Comparison of ENCODE assay signal across 8 cellular contexts in the genomic region with DNA sequence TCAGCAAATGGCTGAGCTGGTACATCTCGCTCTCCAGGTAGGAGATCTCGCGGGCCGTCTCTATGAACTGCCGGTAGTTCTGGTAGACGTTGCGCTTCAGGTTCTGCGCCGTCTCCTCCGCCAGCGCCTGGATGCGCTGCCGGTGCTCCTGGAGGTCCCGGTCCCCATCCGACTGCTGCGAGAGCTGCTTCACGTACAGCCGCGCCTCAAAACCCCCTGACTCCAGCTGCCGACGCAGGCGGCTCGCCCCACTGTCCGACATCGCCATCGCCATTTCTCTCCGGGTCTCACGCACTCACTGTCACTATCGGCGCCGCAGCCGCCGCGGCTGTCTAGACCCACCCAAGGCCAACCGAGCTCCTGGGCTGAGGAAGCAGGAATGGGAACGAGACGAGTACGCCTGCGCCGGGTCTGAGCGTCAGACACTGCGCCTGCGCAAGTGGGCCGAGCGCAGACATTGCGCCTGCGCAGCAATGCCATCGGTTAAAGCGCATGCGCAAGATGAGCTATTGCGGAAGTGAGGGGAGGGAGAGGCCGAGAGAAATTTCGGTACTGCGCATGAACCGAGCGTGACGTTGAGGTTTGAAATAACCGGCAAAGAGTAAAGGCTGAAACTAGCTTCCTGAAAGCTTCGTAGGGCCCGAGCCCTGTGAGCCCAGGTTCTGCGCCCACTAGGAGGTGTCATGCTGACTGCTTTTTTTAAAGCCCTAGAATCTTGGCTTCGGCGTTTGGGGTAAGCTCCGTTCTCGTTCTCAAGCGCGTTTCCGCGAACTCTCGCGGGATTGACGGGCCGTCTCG. TPM values are rescaled to one million over a fixed set of nuclear protein-coding genes. Genes with fewer than 3 reads are reported as not detected.
DNase-seq lines count a peak whose midpoint lies in the region; ATAC-seq and TF ChIP-seq lines count a peak whose summit lies in the region.

TSS of gene EXOC8 (minus strand) at position 381 of the 798 bp plus-strand sequence. CDS start at position 274, 107 bp downstream.

- peak; percentile 99 for DNase-seq in AG08396 (ENCODE audit: low spot score)
- DNase-seq in NCI-H226: peak; percentile 68
- peak; percentile 97 for DNase-seq in WTC11 (ENCODE audit: low spot score)
- peak; percentile 97 to 98 for DNase-seq in cardiac fibroblast (ENCODE audit: low read depth in 2 of 2)
- peak; percentile 99 for DNase-seq in immature natural killer cell
- peak; percentile 95 for DNase-seq in smooth muscle cell of the brain vasculature (ENCODE audit: low read depth, low spot score)

- TF ChIP-seq CTCF in WTC11 (IDR thresholded peaks at IDR 0.05) (no peak), cardiac fibroblast (IDR thresholded peaks at IDR 0.05; ENCODE audit: low read depth, low read length) (no peak)

- CTCF ChIA-PET in WTC11 (lab: Charles Lee): interaction anchor here (0.5 to 2.2 kb wide), 13 partner anchors 13 to 419 kb away, joined by 3 to 10 read pairs (median 3); no protein-coding TSS in a partner anchor

- H3K4me3 Mint-ChIP-seq in WTC11 (peak within 1 kb of the TSS; percentile 98), immature natural killer cell (peak within 1 kb of the TSS; percentile 97 to 100 (median 99))

- peak within 1 kb of the TSS; percentile 93 to 99 for H3K4me3 ChIP-seq in cardiac fibroblast (replicated peaks in 1 of 2; ENCODE audit: low read depth in 2 of 2, low read length in 2 of 2)

- POLR2A ChIA-PET in WTC11 (lab: Charles Lee): interaction anchor here (1.5 kb wide), 1 partner anchor 194 kb away, joined by 6 read pairs; no protein-coding TSS in a partner anchor

- peaks cover 40% of the 10 kb centered on the region for H3K4me1 Mint-ChIP-seq in WTC11
- H3K4me1 Mint-ChIP-seq in immature natural killer cell: peaks cover 71 to 80% of the 10 kb centered on the region in 2 donors

- ATAC-seq in GM18909 (IDR thresholded peaks at IDR 0.05; ENCODE audit: poor library complexity, unreplicated experiment) (peak; percentile 76), HG03175 (IDR thresholded peaks at IDR 0.05; ENCODE audit: unreplicated experiment) (peak; percentile 78), WTC11 (peak; percentile 86)

- H3K27ac Mint-ChIP-seq in WTC11 (peak within 1 kb of the TSS; percentile 98), immature natural killer cell (peak within 1 kb of the TSS; percentile 98 to 100 (median 99))

- peaks cover 4% of the 10 kb centered on the region; the same call in 1 of the 2 replicates for H3K9me3 Mint-ChIP-seq in WTC11
- no peaks in the 10 kb centered on the region for H3K9me3 Mint-ChIP-seq in immature natural killer cell

- peaks cover 4% of the 10 kb centered on the region for H3K27me3 Mint-ChIP-seq in WTC11 (ENCODE audit: low read depth)
- peaks cover 11 to 18% (median 14%) of the 10 kb centered on the region in 3 donors for H3K27me3 Mint-ChIP-seq in immature natural killer cell (ENCODE audit: low read depth in 3 of 3)

- H3K36me3 Mint-ChIP-seq in WTC11 (peaks cover 23% of the 10 kb centered on the region), immature natural killer cell (peaks cover 3 to 23% (median 20%) of the 10 kb centered on the region in 3 donors)

TF ChIP-seq in WTC11, 78 proteins besides CTCF, POLR2A, EP300 and RAD21:
- TF ChIP-seq TEAD1 (CRISPR knock-in tag; IDR thresholded peaks at IDR 0.05) (peak; percentile 23; the same call in 1 of the 2 replicates), FOXP1 (CRISPR knock-in tag; IDR thresholded peaks at IDR 0.05; ENCODE audit: borderline replicate concordance) (0 out of 2 replicates have a peak, but pooled peaks have one; percentile 47), FOXK1 (CRISPR knock-in tag; IDR thresholded peaks at IDR 0.05) (peak; percentile 79; the same call in 1 of the 2 replicates), ELF4 (CRISPR knock-in tag; IDR thresholded peaks at IDR 0.05; ENCODE audit: low read depth) (no peak), MAX (CRISPR knock-in tag; IDR thresholded peaks at IDR 0.05) (peak; percentile 35), IRF2 (CRISPR knock-in tag; IDR thresholded peaks at IDR 0.05; ENCODE audit: borderline replicate concordance, low read depth) (no peak), CREM (CRISPR knock-in tag; IDR thresholded peaks at IDR 0.05) (peak; percentile 73; the same call in 1 of the 2 replicates), SP1 (CRISPR knock-in tag; conservative IDR thresholded peaks at IDR 0.05) (peak; percentile 61)
- TF ChIP-seq, protein P1, sequence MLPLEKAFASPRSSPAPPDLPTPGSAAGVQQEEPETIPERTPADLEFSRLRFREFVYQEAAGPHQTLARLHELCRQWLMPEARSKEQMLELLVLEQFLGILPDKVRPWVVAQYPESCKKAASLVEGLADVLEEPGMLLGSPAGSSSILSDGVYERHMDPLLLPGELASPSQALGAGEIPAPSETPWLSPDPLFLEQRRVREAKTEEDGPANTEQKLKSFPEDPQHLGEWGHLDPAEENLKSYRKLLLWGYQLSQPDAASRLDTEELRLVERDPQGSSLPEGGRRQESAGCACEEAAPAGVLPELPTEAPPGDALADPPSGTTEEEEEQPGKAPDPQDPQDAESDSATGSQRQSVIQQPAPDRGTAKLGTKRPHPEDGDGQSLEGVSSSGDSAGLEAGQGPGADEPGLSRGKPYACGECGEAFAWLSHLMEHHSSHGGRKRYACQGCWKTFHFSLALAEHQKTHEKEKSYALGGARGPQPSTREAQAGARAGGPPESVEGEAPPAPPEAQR (CRISPR knock-in tag; IDR thresholded peaks at IDR 0.05): no peak
- TF ChIP-seq, protein P2, sequence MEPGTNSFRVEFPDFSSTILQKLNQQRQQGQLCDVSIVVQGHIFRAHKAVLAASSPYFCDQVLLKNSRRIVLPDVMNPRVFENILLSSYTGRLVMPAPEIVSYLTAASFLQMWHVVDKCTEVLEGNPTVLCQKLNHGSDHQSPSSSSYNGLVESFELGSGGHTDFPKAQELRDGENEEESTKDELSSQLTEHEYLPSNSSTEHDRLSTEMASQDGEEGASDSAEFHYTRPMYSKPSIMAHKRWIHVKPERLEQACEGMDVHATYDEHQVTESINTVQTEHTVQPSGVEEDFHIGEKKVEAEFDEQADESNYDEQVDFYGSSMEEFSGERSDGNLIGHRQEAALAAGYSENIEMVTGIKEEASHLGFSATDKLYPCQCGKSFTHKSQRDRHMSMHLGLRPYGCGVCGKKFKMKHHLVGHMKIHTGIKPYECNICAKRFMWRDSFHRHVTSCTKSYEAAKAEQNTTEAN (CRISPR knock-in tag; IDR thresholded peaks at IDR 0.05): no peak
- TF ChIP-seq, protein P3, sequence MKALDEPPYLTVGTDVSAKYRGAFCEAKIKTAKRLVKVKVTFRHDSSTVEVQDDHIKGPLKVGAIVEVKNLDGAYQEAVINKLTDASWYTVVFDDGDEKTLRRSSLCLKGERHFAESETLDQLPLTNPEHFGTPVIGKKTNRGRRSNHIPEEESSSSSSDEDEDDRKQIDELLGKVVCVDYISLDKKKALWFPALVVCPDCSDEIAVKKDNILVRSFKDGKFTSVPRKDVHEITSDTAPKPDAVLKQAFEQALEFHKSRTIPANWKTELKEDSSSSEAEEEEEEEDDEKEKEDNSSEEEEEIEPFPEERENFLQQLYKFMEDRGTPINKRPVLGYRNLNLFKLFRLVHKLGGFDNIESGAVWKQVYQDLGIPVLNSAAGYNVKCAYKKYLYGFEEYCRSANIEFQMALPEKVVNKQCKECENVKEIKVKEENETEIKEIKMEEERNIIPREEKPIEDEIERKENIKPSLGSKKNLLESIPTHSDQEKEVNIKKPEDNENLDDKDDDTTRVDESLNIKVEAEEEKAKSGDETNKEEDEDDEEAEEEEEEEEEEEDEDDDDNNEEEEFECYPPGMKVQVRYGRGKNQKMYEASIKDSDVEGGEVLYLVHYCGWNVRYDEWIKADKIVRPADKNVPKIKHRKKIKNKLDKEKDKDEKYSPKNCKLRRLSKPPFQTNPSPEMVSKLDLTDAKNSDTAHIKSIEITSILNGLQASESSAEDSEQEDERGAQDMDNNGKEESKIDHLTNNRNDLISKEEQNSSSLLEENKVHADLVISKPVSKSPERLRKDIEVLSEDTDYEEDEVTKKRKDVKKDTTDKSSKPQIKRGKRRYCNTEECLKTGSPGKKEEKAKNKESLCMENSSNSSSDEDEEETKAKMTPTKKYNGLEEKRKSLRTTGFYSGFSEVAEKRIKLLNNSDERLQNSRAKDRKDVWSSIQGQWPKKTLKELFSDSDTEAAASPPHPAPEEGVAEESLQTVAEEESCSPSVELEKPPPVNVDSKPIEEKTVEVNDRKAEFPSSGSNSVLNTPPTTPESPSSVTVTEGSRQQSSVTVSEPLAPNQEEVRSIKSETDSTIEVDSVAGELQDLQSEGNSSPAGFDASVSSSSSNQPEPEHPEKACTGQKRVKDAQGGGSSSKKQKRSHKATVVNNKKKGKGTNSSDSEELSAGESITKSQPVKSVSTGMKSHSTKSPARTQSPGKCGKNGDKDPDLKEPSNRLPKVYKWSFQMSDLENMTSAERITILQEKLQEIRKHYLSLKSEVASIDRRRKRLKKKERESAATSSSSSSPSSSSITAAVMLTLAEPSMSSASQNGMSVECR (CRISPR knock-in tag; IDR thresholded peaks at IDR 0.05; ENCODE audit: borderline replicate concordance): peak; percentile 64; the same call in 1 of the 2 replicates
- TF ChIP-seq, protein P4, sequence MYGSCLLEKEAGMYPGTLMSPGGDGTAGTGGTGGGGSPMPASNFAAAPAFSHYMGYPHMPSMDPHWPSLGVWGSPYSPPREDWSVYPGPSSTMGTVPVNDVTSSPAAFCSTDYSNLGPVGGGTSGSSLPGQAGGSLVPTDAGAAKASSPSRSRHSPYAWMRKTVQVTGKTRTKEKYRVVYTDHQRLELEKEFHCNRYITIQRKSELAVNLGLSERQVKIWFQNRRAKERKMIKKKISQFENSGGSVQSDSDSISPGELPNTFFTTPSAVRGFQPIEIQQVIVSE (CRISPR knock-in tag; IDR thresholded peaks at IDR 0.05; ENCODE audit: borderline replicate concordance): no peak

RNA-seq across cellular contexts. Expression of gene EXOC8, which starts in this region (rescaled TPM):
- 9.1 to 11.3 TPM (median 10.2 TPM) in 3 replicates for total RNA-seq in WTC11 (2021)
- polyA plus RNA-seq in immature natural killer cell: 1 to 10 TPM; 1.6 to 2.6 (median 2.0) TPM

Comparison
In these comparisons a context has a peak if more than half of its experiments do, and no peak if none do; other contexts are left out.
1. Peak in every context shown above with its lines: DNase-seq, ATAC-seq and H3K4me3 ChIP-seq.